In the genomic region with DNA sequence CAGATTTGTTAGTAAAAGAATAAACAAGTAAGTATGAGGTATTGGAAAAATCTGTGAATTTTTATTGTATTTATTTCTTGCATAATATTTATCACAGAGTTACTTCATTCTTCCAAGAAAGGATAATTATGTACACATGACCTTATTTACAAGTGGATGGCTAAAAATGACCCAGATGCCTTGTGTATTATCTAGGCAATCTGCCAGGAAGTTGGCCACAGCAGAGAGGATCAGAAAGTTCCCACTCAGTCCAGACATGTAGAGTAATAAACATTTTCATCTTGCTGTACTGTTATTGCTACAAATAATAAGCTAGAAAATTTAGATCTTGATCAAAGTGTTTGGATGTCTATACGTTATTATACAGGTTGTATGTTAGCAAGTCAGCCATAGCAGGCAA, we compare ENCODE assay signal across 1 cellular context.
A peak's percentile ranks its signal among the peaks of the same experiment; 100 is the strongest.
TF ChIP-seq lines count a peak whose summit lies in the region.

No MANE protein-coding gene starts in this region.

TF ChIP-seq in SK-N-SH, 30 proteins besides CTCF, POLR2A, EP300 and RAD21 (continued from another document):
- no peak for TF ChIP-seq ZBTB33 (IDR thresholded peaks at IDR 0.05; ENCODE audit: borderline replicate concordance, low read depth)
- peak; percentile 90 for TF ChIP-seq GATA2 (CRISPR knock-in tag; IDR thresholded peaks at IDR 0.05)
- TF ChIP-seq TAF1 (IDR thresholded peaks at IDR 0.05; ENCODE audit: borderline replicate concordance, low read depth, low read length), result no peak
- no peak for TF ChIP-seq NFIC (IDR thresholded peaks at IDR 0.05; ENCODE audit: borderline replicate concordance)
- TF ChIP-seq TEAD4 (IDR thresholded peaks at IDR 0.05; ENCODE audit: borderline replicate concordance, insufficient read depth), result no peak
- no peak for TF ChIP-seq YY1 (IDR thresholded peaks at IDR 0.05; ENCODE audit: low read depth)
- TF ChIP-seq EZH2phosphoT487 (IDR thresholded peaks at IDR 0.05; ENCODE audit: borderline replicate concordance, low read depth), result no peak
- no peak for TF ChIP-seq SIN3A (IDR thresholded peaks at IDR 0.05; ENCODE audit: borderline replicate concordance, low read depth, low read length)
- no peak for TF ChIP-seq JUND (IDR thresholded peaks at IDR 0.05)
- no peak for TF ChIP-seq PBX3 (IDR thresholded peaks at IDR 0.05)
